ENCODE assay signal across 12 cellular contexts in the genomic region with DNA sequence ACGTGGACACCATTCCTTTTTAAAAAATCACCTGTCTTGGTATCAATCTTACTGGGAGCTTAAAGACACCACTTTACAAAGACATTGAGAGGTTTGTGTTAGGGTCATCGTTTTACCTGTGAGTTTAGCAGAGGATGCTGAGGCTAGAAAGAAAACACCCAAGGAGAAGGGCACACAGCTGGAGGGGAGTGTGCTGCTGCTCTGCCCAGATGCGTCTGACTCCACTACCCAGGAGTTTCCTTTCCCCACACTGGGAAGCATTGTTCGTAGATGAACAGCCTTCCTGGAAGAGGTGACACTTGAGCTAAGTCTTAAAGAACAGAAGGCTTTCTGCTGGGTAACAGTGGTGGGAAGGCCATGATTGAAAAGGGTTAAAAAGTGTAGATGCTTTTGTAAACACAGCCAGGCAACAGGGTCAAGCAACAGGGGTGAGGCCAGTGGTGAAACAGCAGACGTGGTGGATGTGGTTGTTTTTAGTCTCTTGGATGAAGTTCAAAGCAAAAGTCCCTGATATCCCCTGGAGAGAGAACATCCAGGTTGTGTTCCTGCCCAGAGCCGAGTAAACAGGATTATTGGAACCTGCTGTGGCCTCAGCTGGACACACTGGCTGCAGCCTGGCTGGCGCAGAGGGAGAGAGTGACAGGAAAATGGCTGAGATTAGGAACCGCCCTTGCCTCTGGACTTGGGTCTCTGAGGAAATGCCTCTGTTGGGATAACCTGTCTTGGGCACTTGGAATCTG.
A peak's percentile ranks its signal among the peaks of the same experiment; 100 is the strongest.
DNase-seq lines count a peak whose midpoint lies in the region; ATAC-seq, FAIRE-seq and TF ChIP-seq lines count a peak whose summit lies in the region.
"Had no signal": no experiment of that assay in that cellular context is flagged by ENCODE, and none has a peak within 500 bp of the region (broad histone marks: within the 10 kb centered on the region; RNA-seq: fewer than 3 reads in every experiment).

No MANE protein-coding gene starts in this region.

- H2BK5ac ChIP-seq in H1 (ENCODE audit: low read depth, low read length): no peak overlapping the region

- TF ChIP-seq EP300 in H1 (IDR thresholded peaks at IDR 0.05; ENCODE audit: borderline replicate concordance in 1 of 2, low read depth in 2 of 2, low read length in 2 of 2): no peak

- no peak for TF ChIP-seq RAD21 in H1 (IDR thresholded peaks at IDR 0.05 in 1 of 2, conservative IDR thresholded peaks at IDR 0.05 in 1 of 2; ENCODE audit: low read depth in 2 of 2, low read length in 2 of 2)

- no peak overlapping the region for H2BK120ac ChIP-seq in H1 (replicated peaks; ENCODE audit: low read depth, low read length)

- H3K9me3 ChIP-seq in BE2C (no peaks in the 10 kb centered on the region), H1 (ENCODE audit: insufficient read depth in 2 of 2, low read depth in 1 of 2, low read length in 1 of 2) (no peaks in the 10 kb centered on the region)

- peaks cover 2% of the 10 kb centered on the region for H3K36me3 Mint-ChIP-seq in T-helper 2 cell treated with Interferon-gamma antibody and Interleukin-4, amounts not matched to agents 5 μg/mL and 100 μg/mL, for 36 hours (ENCODE audit: low read depth)
- H3K36me3 Mint-ChIP-seq: activated CD4-positive, alpha-beta memory T cell treated with anti-CD3 and anti-CD28 coated beads for 36 hours; activated naive CD8-positive, alpha-beta T cell treated with anti-CD3 and anti-CD28 coated beads, Interleukin-2, amount 10 ng/mL, durations not matched to agents 7 days and 5 days had no signal

- H2BK15ac ChIP-seq in H1 (ENCODE audit: low read length): no peak overlapping the region; the same call in 1 of the 2 replicates

- H4K91ac ChIP-seq in H1 (replicated peaks; ENCODE audit: insufficient read length, low read length): no peak overlapping the region

- H3K27ac ChIP-seq in H1 (ENCODE audit: low read depth, low read length): no peak overlapping the region

- H3K27me3 ChIP-seq in BE2C (no peaks in the 10 kb centered on the region), H1 (replicated peaks in 1 of 4; ENCODE audit: control insufficient read depth in 3 of 4, extremely low read depth in 1 of 4, insufficient read depth in 3 of 4, low read length in 3 of 4) (no peaks in the 10 kb centered on the region; a peak in 1 of 7 replicates)

- DNase-seq in BE2C (peak; percentile 19), NCI-H2196 (lab: John Stamatoyannopoulos, UW; ENCODE audit: unreplicated experiment) (peak; percentile 19), H1 (ENCODE audit: low read depth in 1 of 2, low spot score in 2 of 2) (no peak), myocyte (ENCODE audit: low read depth) (peak; percentile 50), GM10248 (ENCODE audit: extremely low spot score) (no peak)
- no peak for DNase-seq in T-helper 2 cell treated with Interferon-gamma antibody and Interleukin-4, amounts not matched to agents 5 μg/mL and 100 μg/mL, for 36 hours (ENCODE audit: low spot score)
- DNase-seq: activated CD4-positive, alpha-beta memory T cell treated with anti-CD3 and anti-CD28 coated beads for 36 hours; activated naive CD8-positive, alpha-beta T cell treated with anti-CD3 and anti-CD28 coated beads, Interleukin-2, amount 10 ng/mL, durations not matched to agents 7 days and 5 days had no signal

- ATAC-seq in GM21825 (IDR thresholded peaks at IDR 0.05; ENCODE audit: unreplicated experiment) (no peak), GM19452 (IDR thresholded peaks at IDR 0.05; ENCODE audit: unreplicated experiment) (no peak)
- ATAC-seq: GM12878 had no signal

- H3K23ac ChIP-seq in H1 (ENCODE audit: insufficient read length): no peak overlapping the region

- no peaks in the 10 kb centered on the region for H4K20me1 ChIP-seq in H1 (replicated peaks in 1 of 2; ENCODE audit: control insufficient read depth in 1 of 2, insufficient read depth in 2 of 2, low read length in 2 of 2)

- H3K36me3 ChIP-seq in BE2C: no peaks in the 10 kb centered on the region
- H3K36me3 ChIP-seq in H1 (ENCODE audit: control insufficient read depth in 2 of 4, insufficient read depth in 4 of 4, low read length in 3 of 4): no peaks in the 10 kb centered on the region

- H3K56ac ChIP-seq in H1 (replicated peaks; ENCODE audit: insufficient read length, low read depth, low read length): no peak overlapping the region

- no peak overlapping the region for H4K8ac ChIP-seq in H1 (ENCODE audit: extremely low read depth, insufficient read depth, low read length)

- no peak for FAIRE-seq in H1 (lab: Jason Lieb, UNC)
- FAIRE-seq: GM12878, keratinocyte had no signal

- no peak for TF ChIP-seq POLR2A in H1 (IDR thresholded peaks at IDR 0.05; ENCODE audit: control extremely low read depth in 1 of 2, low read depth in 2 of 2, low read length in 2 of 2)

- H2BK12ac ChIP-seq in H1 (ENCODE audit: low read depth, low read length): peak overlapping the region; percentile 40; the same call in 1 of the 2 replicates

- H4K5ac ChIP-seq in H1 (ENCODE audit: insufficient read length, low read depth, low read length): no peak overlapping the region

- H2AFZ ChIP-seq in H1 (ENCODE audit: low read length): peak overlapping the region; percentile 65; the same call in 1 of the 2 replicates

- H3K14ac ChIP-seq in H1 (ENCODE audit: insufficient read length): no peak overlapping the region

- POLR2A ChIA-PET in H1 (lab: Charles Lee; ENCODE audit: partially characterized antibody): no interaction called here
- POLR2A ChIA-PET in GM10248 (lab: Yijun Ruan, JAX): no interaction called here

- no peak overlapping the region for H3K4ac ChIP-seq in H1 (replicated peaks; ENCODE audit: insufficient read length, low read depth, low read length)

- H2BK20ac ChIP-seq in H1 (ENCODE audit: low read length): peak overlapping the region; percentile 51; the same call in 1 of the 2 replicates

- no peaks in the 10 kb centered on the region; the same call in 1 of the 2 replicates for H3K23me2 ChIP-seq in H1 (ENCODE audit: low read depth, low read length)

- CTCF ChIA-PET in H1 (lab: Charles Lee; ENCODE audit: partially characterized antibody): interaction anchor here (0.8 to 1.7 kb wide), 3 partner anchors 140 to 716 kb away, joined by 3 to 4 read pairs (median 3); no protein-coding TSS in a partner anchor
- CTCF ChIA-PET in GM10248 (lab: Yijun Ruan, JAX): interaction anchor here (1.2 kb wide), 3 partner anchors 12 to 777 kb away, joined by 3 to 4 read pairs (median 3); no protein-coding TSS in a partner anchor

- no peak overlapping the region for H3K4me3 Mint-ChIP-seq in T-helper 2 cell treated with Interferon-gamma antibody and Interleukin-4, amounts not matched to agents 5 μg/mL and 100 μg/mL, for 36 hours
- H3K4me3 Mint-ChIP-seq: activated CD4-positive, alpha-beta memory T cell treated with anti-CD3 and anti-CD28 coated beads for 36 hours; activated naive CD8-positive, alpha-beta T cell treated with anti-CD3 and anti-CD28 coated beads, Interleukin-2, amount 10 ng/mL, durations not matched to agents 7 days and 5 days had no signal

- H3K4me1 ChIP-seq in BE2C (peaks cover 4% of the 10 kb centered on the region), H1 (replicated peaks in 1 of 4; ENCODE audit: control insufficient read depth in 3 of 4, insufficient read depth in 4 of 4, low read length in 3 of 4) (peaks cover 0 to 10% (median 6%) of the 10 kb centered on the region in 4 experiments; a peak in 5 of 7 replicates)

- H3K9me3 Mint-ChIP-seq in T-helper 2 cell treated with Interferon-gamma antibody and Interleukin-4, amounts not matched to agents 5 μg/mL and 100 μg/mL, for 36 hours: no peaks in the 10 kb centered on the region
- H3K9me3 Mint-ChIP-seq: activated CD4-positive, alpha-beta memory T cell treated with anti-CD3 and anti-CD28 coated beads for 36 hours had no signal

- no peak overlapping the region for H2AK5ac ChIP-seq in H1 (ENCODE audit: low read depth, low read length)

- H3K4me3 ChIP-seq in BE2C (ENCODE audit: low read depth, low read length) (no peak overlapping the region), H1 (ENCODE audit: extremely low read depth in 1 of 4, insufficient read depth in 2 of 4, low read depth in 3 of 4, low read length in 4 of 4) (no peak overlapping the region)
- H3K4me3 ChIP-seq: GM12878 had no signal

- no peak overlapping the region for H3K9ac ChIP-seq in H1 (replicated peaks in 1 of 4; ENCODE audit: extremely low read depth in 1 of 4, low read depth in 3 of 4, low read length in 3 of 4)

- H3K27ac Mint-ChIP-seq in T-helper 2 cell treated with Interferon-gamma antibody and Interleukin-4, amounts not matched to agents 5 μg/mL and 100 μg/mL, for 36 hours: no peak overlapping the region
- H3K27ac Mint-ChIP-seq: activated CD4-positive, alpha-beta memory T cell treated with anti-CD3 and anti-CD28 coated beads for 36 hours; activated naive CD8-positive, alpha-beta T cell treated with anti-CD3 and anti-CD28 coated beads, Interleukin-2, amount 10 ng/mL, durations not matched to agents 7 days and 5 days had no signal

- peaks cover 28% of the 10 kb centered on the region for H3K4me1 Mint-ChIP-seq in T-helper 2 cell treated with Interferon-gamma antibody and Interleukin-4, amounts not matched to agents 5 μg/mL and 100 μg/mL, for 36 hours (ENCODE audit: low read depth)

- no peak overlapping the region for H3K4me2 ChIP-seq in H1 (ENCODE audit: insufficient read depth in 1 of 2, low read depth in 2 of 2, low read length in 2 of 2)

- WGBS in H1 (ENCODE audit: extremely low coverage in 1 of 2, insufficient coverage in 1 of 2, insufficient read length in 1 of 2, insufficient replicate concordance in 2 of 2, low coverage in 1 of 2, low lambda C conversion rate in 2 of 2, missing lambda C conversion rate in 1 of 2), 2 experiments: 77% methylated on average over 8 of the region's 8 CpGs; no CpG with 5 or more reads in 1 of the 2 experiments

- H3K18ac ChIP-seq in H1 (ENCODE audit: extremely low read depth, low read length): no peak overlapping the region; the same call in 1 of the 2 replicates

- no peaks in the 10 kb centered on the region; a peak in 1 of 4 replicates for H3K79me2 ChIP-seq in H1 (ENCODE audit: control insufficient read depth in 1 of 2, insufficient read depth in 2 of 2, low read length in 2 of 2)

- H3K27me3 Mint-ChIP-seq in T-helper 2 cell treated with Interferon-gamma antibody and Interleukin-4, amounts not matched to agents 5 μg/mL and 100 μg/mL, for 36 hours (ENCODE audit: low read depth): no peaks in the 10 kb centered on the region
- H3K27me3 Mint-ChIP-seq: activated CD4-positive, alpha-beta memory T cell treated with anti-CD3 and anti-CD28 coated beads for 36 hours had no signal

- no peak for TF ChIP-seq CTCF in BE2C (IDR thresholded peaks at IDR 0.05; ENCODE audit: low read depth, low read length)
- TF ChIP-seq CTCF in H1 (IDR thresholded peaks at IDR 0.05; ENCODE audit: control extremely low read depth in 1 of 3, insufficient read depth in 1 of 3, low read depth in 1 of 3, low read length in 3 of 3): no peak
- TF ChIP-seq CTCF in GM10248 (IDR thresholded peaks at IDR 0.05; ENCODE audit: control extremely low read depth, extremely low read depth, low read depth, missing control alignments): no peak

- no peaks in the 10 kb centered on the region for H3K79me1 ChIP-seq in H1 (ENCODE audit: low read depth, low read length)

TF ChIP-seq in H1, 55 proteins besides CTCF, POLR2A, EP300 and RAD21 (continues in another document):
- TF ChIP-seq NANOG (IDR thresholded peaks at IDR 0.05; ENCODE audit: insufficient read depth, low read depth, low read length, poor library complexity, severe bottlenecking) (peak; percentile 35), CREB1 (IDR thresholded peaks at IDR 0.05) (no peak), SIN3A (conservative IDR thresholded peaks at IDR 0.05 in 1 of 2, IDR thresholded peaks at IDR 0.05 in 1 of 2; ENCODE audit: low read depth in 1 of 2, low read length in 2 of 2) (no peak)

Comparison
In these comparisons a context has a peak if more than half of its experiments do, and no peak if none do; other contexts are left out.
1. DNase-seq: peak in BE2C (single experiment), NCI-H2196 (single experiment) and myocyte (single experiment); none in H1 (0 of 2), GM10248 (single experiment) and T-helper 2 cell treated with Interferon-gamma antibody and Interleukin-4, amounts not matched to agents 5 μg/mL and 100 μg/mL, for 36 hours (single experiment).